Comparison of ENCODE assay signal across 2 cellular contexts in genomic region chr17:30346211-30346831, GRCh38.
TF ChIP-seq lines count a peak whose summit lies in the region.

No MANE protein-coding gene starts in this region.

TF ChIP-seq in K562, 482 proteins besides CTCF, POLR2A, EP300 and RAD21:
- TF ChIP-seq HEY1 (CRISPR knock-in tag; IDR thresholded peaks at IDR 0.05; ENCODE audit: borderline replicate concordance) (no peak), YY1 (IDR thresholded peaks at IDR 0.05; ENCODE audit: borderline replicate concordance in 1 of 3, control insufficient read depth in 1 of 3, extremely low read depth in 1 of 3, insufficient read depth in 3 of 3, insufficient read length in 1 of 3, insufficient replicate concordance in 2 of 3, low read depth in 1 of 3, low read length in 2 of 3) (no peak), PHTF2 (CRISPR knock-in tag; IDR thresholded peaks at IDR 0.05) (no peak), CEBPB (tag; IDR thresholded peaks at IDR 0.05) (peak; percentile 10; the same call in 1 of the 2 replicates), CEBPG (CRISPR knock-in tag; IDR thresholded peaks at IDR 0.05) (no peak), CEBPG (tag; conservative IDR thresholded peaks at IDR 0.05 in 1 of 2, IDR thresholded peaks at IDR 0.05 in 1 of 2) (peak in 1 of 2 experiments; percentile 16; a peak in 1 of 4 replicates), BCL6 (CRISPR knock-in tag; IDR thresholded peaks at IDR 0.05) (no peak), ZNF124 (CRISPR knock-in tag; IDR thresholded peaks at IDR 0.05) (no peak)

TF ChIP-seq in liver, 16 proteins besides CTCF, POLR2A, EP300 and RAD21:
- TF ChIP-seq HNF4A (conservative IDR thresholded peaks at IDR 0.05) (peak; percentile 40 to 54), RXRA (IDR thresholded peaks at IDR 0.05) (peak in 1 of 2 donors; percentile 10), HNF4G (IDR thresholded peaks at IDR 0.05) (no peak)
